In the genomic region with DNA sequence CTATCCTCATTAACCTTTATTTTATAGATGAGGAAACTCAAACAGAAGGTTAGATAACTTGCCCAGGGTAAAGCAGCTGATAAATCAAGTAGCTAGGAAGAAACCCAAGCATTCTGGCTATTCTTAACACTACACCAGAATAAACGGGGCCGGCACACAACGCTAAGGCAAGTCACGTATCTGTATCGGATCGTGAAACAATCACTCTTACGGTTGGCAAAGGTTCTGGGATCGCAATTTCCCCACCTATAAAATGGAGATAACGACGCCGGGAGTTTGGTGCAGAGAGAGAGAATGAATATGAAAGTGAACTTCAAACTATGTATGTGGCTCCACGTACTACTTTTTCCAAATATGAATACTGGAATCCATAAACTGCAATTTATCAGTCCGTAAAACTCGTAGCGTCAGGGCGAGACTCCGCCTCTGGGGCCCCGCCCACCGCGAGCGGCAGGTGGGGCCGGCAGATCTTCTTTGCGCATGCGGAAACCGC, we compare ENCODE assay signal across 9 cellular contexts. TPM values are rescaled to one million over a fixed set of nuclear protein-coding genes. Genes with fewer than 3 reads are reported as not detected.
DNase-seq lines count a peak whose midpoint lies in the region; ATAC-seq and TF ChIP-seq lines count a peak whose summit lies in the region.
"Had no signal": no experiment of that assay in that cellular context is flagged by ENCODE, and none has a peak within 500 bp of the region (broad histone marks: within the 10 kb centered on the region; RNA-seq: fewer than 3 reads in every experiment).

No MANE protein-coding gene starts in this region.

- peaks cover 10% of the 10 kb centered on the region for H3K36me3 ChIP-seq in SJCRH30
- H3K36me3 ChIP-seq in heart left ventricle: peaks cover 0 to 15% (median 8%) of the 10 kb centered on the region in 9 donors
- H3K36me3 ChIP-seq in upper lobe of right lung: peaks cover 7% of the 10 kb centered on the region

- H3K27me3 ChIP-seq in SJCRH30 (no peaks in the 10 kb centered on the region), heart left ventricle (peaks cover 0 to 7% (median 0%) of the 10 kb centered on the region in 9 donors), upper lobe of right lung (peaks cover 4% of the 10 kb centered on the region)

- H3K27ac ChIP-seq in SJCRH30 (peak overlapping the region; percentile 98), heart left ventricle (peak overlapping the region; percentile 83 to 99 (median 93)), upper lobe of right lung (peak overlapping the region; percentile 98)

- peaks cover 18% of the 10 kb centered on the region for H3K27me3 Mint-ChIP-seq in activated naive CD4-positive, alpha-beta T cell treated with anti-CD3 and anti-CD28 coated beads, Interleukin-2, amount 10 ng/mL, durations not matched to agents 7 days and 5 days
- peaks cover 6% of the 10 kb centered on the region for H3K27me3 Mint-ChIP-seq in progenitor cell of endocrine pancreas

- H3K27ac Mint-ChIP-seq in activated naive CD4-positive, alpha-beta T cell treated with anti-CD3 and anti-CD28 coated beads, Interleukin-2, amount 10 ng/mL, durations not matched to agents 7 days and 5 days: peak overlapping the region; percentile 95
- H3K27ac Mint-ChIP-seq in progenitor cell of endocrine pancreas: peak overlapping the region; percentile 100

- TF ChIP-seq CTCF in heart left ventricle (IDR thresholded peaks at IDR 0.05): no peak
- no peak for TF ChIP-seq CTCF in progenitor cell of endocrine pancreas (IDR thresholded peaks at IDR 0.05; ENCODE audit: unreplicated experiment)
- TF ChIP-seq CTCF in upper lobe of right lung (IDR thresholded peaks at IDR 0.05): no peak

- H3K4me1 Mint-ChIP-seq in activated naive CD4-positive, alpha-beta T cell treated with anti-CD3 and anti-CD28 coated beads, Interleukin-2, amount 10 ng/mL, durations not matched to agents 7 days and 5 days: peaks cover 41% of the 10 kb centered on the region
- H3K4me1 Mint-ChIP-seq in progenitor cell of endocrine pancreas (ENCODE audit: low read depth): peaks cover 34% of the 10 kb centered on the region

- CTCF ChIA-PET in activated naive CD4-positive, alpha-beta T cell treated with anti-CD3 and anti-CD28 coated beads, Interleukin-2, amount 10 ng/mL, durations not matched to agents 7 days and 5 days (lab: Charles Lee): interaction anchor here (0.9 to 1.7 kb wide), 5 partner anchors 12 to 145 kb away, joined by 3 to 4 read pairs (median 3); a partner anchor contains a TSS

- no peak for TF ChIP-seq POLR2A in heart left ventricle (IDR thresholded peaks at IDR 0.05)

- no peaks in the 10 kb centered on the region for H3K9me3 Mint-ChIP-seq in activated naive CD4-positive, alpha-beta T cell treated with anti-CD3 and anti-CD28 coated beads, Interleukin-2, amount 10 ng/mL, durations not matched to agents 7 days and 5 days
- H3K9me3 Mint-ChIP-seq in progenitor cell of endocrine pancreas (ENCODE audit: low read depth): peaks cover 4% of the 10 kb centered on the region

- H3K9me3 ChIP-seq in SJCRH30 (replicated peaks) (no peaks in the 10 kb centered on the region), heart left ventricle (no peaks in the 10 kb centered on the region), upper lobe of right lung (no peaks in the 10 kb centered on the region)

- peak; percentile 88 for ATAC-seq in GM21529 (IDR thresholded peaks at IDR 0.05; ENCODE audit: unreplicated experiment)
- ATAC-seq in heart left ventricle: peak; percentile 95 to 99 (median 97)
- ATAC-seq in upper lobe of right lung: peak; percentile 98

- H3K4me3 ChIP-seq in SJCRH30 (peak overlapping the region; percentile 92), heart left ventricle (peak overlapping the region; percentile 62 to 96 (median 78)), upper lobe of right lung (peak overlapping the region; percentile 97)

- peak overlapping the region; percentile 88 for H3K4me3 Mint-ChIP-seq in activated naive CD4-positive, alpha-beta T cell treated with anti-CD3 and anti-CD28 coated beads, Interleukin-2, amount 10 ng/mL, durations not matched to agents 7 days and 5 days
- peak overlapping the region; percentile 89 for H3K4me3 Mint-ChIP-seq in progenitor cell of endocrine pancreas (ENCODE audit: low read depth)

- intact Hi-C loops in heart left ventricle (cut with DNase I): loop anchor here in 3 of 10 donors (1.0 to 10.0 kb wide), 3 partner anchors 13 to 238 kb away; a partner anchor contains a TSS
- intact Hi-C loops in upper lobe of right lung (cut with DNase I): no loop called here

- WGBS in heart left ventricle, 4 donors: 0 to 1% (median 0%) methylated on average over 17 to 25 of the region's 25 CpGs

- DNase-seq in DMS53 treated with DMSO at 0.1 percent for 48 hours (lab: John Stamatoyannopoulos, UW; ENCODE audit: unreplicated experiment) (peak; percentile 69), HuH-7 (ENCODE audit: low spot score) (peak; percentile 38), SJCRH30 (peak; percentile 87 to 93), heart left ventricle (peak; percentile 88 to 94 (median 92)), progenitor cell of endocrine pancreas (ENCODE audit: low spot score, unreplicated experiment) (peak; percentile 72), upper lobe of right lung (peak; percentile 96)
- peak; percentile 93 for DNase-seq in activated naive CD4-positive, alpha-beta T cell treated with anti-CD3 and anti-CD28 coated beads, Interleukin-2, amount 10 ng/mL, durations not matched to agents 7 days and 5 days

- peaks cover 15% of the 10 kb centered on the region for H3K36me3 Mint-ChIP-seq in activated naive CD4-positive, alpha-beta T cell treated with anti-CD3 and anti-CD28 coated beads, Interleukin-2, amount 10 ng/mL, durations not matched to agents 7 days and 5 days
- H3K36me3 Mint-ChIP-seq in progenitor cell of endocrine pancreas (ENCODE audit: insufficient read depth): peaks cover 13% of the 10 kb centered on the region

- H3K4me1 ChIP-seq in SJCRH30: peaks cover 12% of the 10 kb centered on the region
- H3K4me1 ChIP-seq in heart left ventricle: peaks cover 0 to 35% (median 24%) of the 10 kb centered on the region in 12 donors
- peaks cover 24% of the 10 kb centered on the region for H3K4me1 ChIP-seq in upper lobe of right lung

RNA-seq across cellular contexts. Expression of a gene that starts 0.3 kb away (rescaled TPM):
- total RNA-seq in SJCRH30 (2014; rRNA removed; shearing (Covaris generic)): 63.3 and 64.3 TPM in 2 replicates
- total RNA-seq in heart left ventricle: 10 to 100 TPM; 26.9 to 42.9 (median 33.3) TPM
- polyA plus RNA-seq in heart left ventricle: 10 to 100 TPM; 10.1 to 40.6 TPM
- total RNA-seq in progenitor cell of endocrine pancreas: 57.4 and 71.3 TPM in 2 replicates
- 50.3 TPM for total RNA-seq in upper lobe of right lung

RNA-seq across cellular contexts. Expression of a gene that starts 12.1 kb away (rescaled TPM):
- 25.2 and 28.1 TPM in 2 replicates for total RNA-seq in SJCRH30 (2014; rRNA removed; shearing (Covaris generic))
- 10 to 100 TPM in 1 of 9 donors, 1 to 10 TPM in 8; 6.2 to 11.0 (median 7.9) TPM for total RNA-seq in heart left ventricle
- polyA plus RNA-seq in heart left ventricle: 1 to 10 TPM; 3.2 to 8.1 TPM
- 31.8 and 34.2 TPM in 2 replicates for total RNA-seq in progenitor cell of endocrine pancreas
- 14.8 TPM for total RNA-seq in upper lobe of right lung

RNA-seq across cellular contexts. Expression of a gene that starts 54.7 kb away (rescaled TPM):
- 0.16 TPM in 1 of 2 replicates, not detected in the other for total RNA-seq in SJCRH30 (2014; rRNA removed; shearing (Covaris generic))
- total RNA-seq in heart left ventricle (not detected), progenitor cell of endocrine pancreas (3.1 and 3.4 TPM in 2 replicates), upper lobe of right lung (not detected)
- not detected for polyA plus RNA-seq in heart left ventricle
- total RNA-seq: subcutaneous adipose tissue had no signal

Comparison
In these comparisons a context has a peak if more than half of its experiments do, and no peak if none do; other contexts are left out.
1. Peak in every context shown above with its lines: DNase-seq, ATAC-seq, H3K4me3 ChIP-seq and H3K27ac ChIP-seq.
2. DNase-seq: peak in every context shown above with its lines; median percentile 96 in upper lobe of right lung; 93 in activated naive CD4-positive, alpha-beta T cell treated with anti-CD3 and anti-CD28 coated beads, Interleukin-2, amount 10 ng/mL, durations not matched to agents 7 days and 5 days; 92 in heart left ventricle; 90 in SJCRH30; 72 in progenitor cell of endocrine pancreas; 69 in DMS53 treated with DMSO at 0.1 percent for 48 hours; 38 in HuH-7.